8 cellular contexts compared by ENCODE assay signal in genomic region chr9:111945216-111945615, GRCh38. TPM values are rescaled to one million over a fixed set of nuclear protein-coding genes. Genes with fewer than 3 reads are reported as not detected.
DNase-seq lines count a peak whose midpoint lies in the region; ATAC-seq and FAIRE-seq lines count a peak whose summit lies in the region.

No MANE protein-coding gene starts in this region.

- no peaks in the 10 kb centered on the region for H3K36me3 Mint-ChIP-seq in activated naive CD4-positive, alpha-beta T cell treated with anti-CD3 and anti-CD28 coated beads for 36 hours (ENCODE audit: low read depth)
- H3K36me3 Mint-ChIP-seq in activated T-helper 17 cell treated with anti-CD3 and anti-CD28 coated beads, Interleukin-2, amount 50 U/mL, for 72 hours (ENCODE audit: low read depth) = no peaks in the 10 kb centered on the region
- no peaks in the 10 kb centered on the region for H3K36me3 Mint-ChIP-seq in stimulated activated naive CD8-positive, alpha-beta T cell treated with anti-CD3 and anti-CD28 coated beads, Interleukin-15, Interleukin-2, amounts not matched to agents 100 ng/mL and 50 ng/mL, for 24 hours (ENCODE audit: low read depth)

- no peak for FAIRE-seq in urothelium cell line (lab: Jason Lieb, UNC)

- no peak overlapping the region for H3K4me3 Mint-ChIP-seq in activated naive CD4-positive, alpha-beta T cell treated with anti-CD3 and anti-CD28 coated beads for 36 hours
- H3K4me3 Mint-ChIP-seq in activated T-helper 17 cell treated with anti-CD3 and anti-CD28 coated beads, Interleukin-2, amount 50 U/mL, for 72 hours = no peak overlapping the region
- no peak overlapping the region for H3K4me3 Mint-ChIP-seq in stimulated activated naive CD8-positive, alpha-beta T cell treated with anti-CD3 and anti-CD28 coated beads, Interleukin-15, Interleukin-2, amounts not matched to agents 100 ng/mL and 50 ng/mL, for 24 hours

- intact Hi-C loops in activated naive CD4-positive, alpha-beta T cell treated with anti-CD3 and anti-CD28 coated beads for 36 hours (cut with micrococcal nuclease) = no loop called here

- no peaks in the 10 kb centered on the region for H3K9me3 Mint-ChIP-seq in activated naive CD4-positive, alpha-beta T cell treated with anti-CD3 and anti-CD28 coated beads for 36 hours
- H3K9me3 Mint-ChIP-seq in activated T-helper 17 cell treated with anti-CD3 and anti-CD28 coated beads, Interleukin-2, amount 50 U/mL, for 72 hours = no peaks in the 10 kb centered on the region
- H3K9me3 Mint-ChIP-seq in stimulated activated naive CD8-positive, alpha-beta T cell treated with anti-CD3 and anti-CD28 coated beads, Interleukin-15, Interleukin-2, amounts not matched to agents 100 ng/mL and 50 ng/mL, for 24 hours = no peaks in the 10 kb centered on the region

- peak; percentile 56 for ATAC-seq in HG03039 (IDR thresholded peaks at IDR 0.05; ENCODE audit: unreplicated experiment)
- peak; percentile 78 for ATAC-seq in activated T-helper 17 cell treated with anti-CD3 and anti-CD28 coated beads, Interleukin-2, amount 50 U/mL, for 72 hours (replicated peaks)

- DNase-seq in activated naive CD4-positive, alpha-beta T cell treated with anti-CD3 and anti-CD28 coated beads for 36 hours = peak; percentile 35
- no peak for DNase-seq in activated naive CD4-positive, alpha-beta T cell (lab: John Stamatoyannopoulos, UW)
- DNase-seq in urothelium cell line (ENCODE audit: low spot score) = no peak
- no peak for DNase-seq in SK-N-DZ (ENCODE audit: low spot score)
- DNase-seq in epidermal melanocyte (ENCODE audit: insufficient read length, low spot score) = no peak

- no peak overlapping the region for H3K27ac Mint-ChIP-seq in activated naive CD4-positive, alpha-beta T cell treated with anti-CD3 and anti-CD28 coated beads for 36 hours
- no peak overlapping the region for H3K27ac Mint-ChIP-seq in activated T-helper 17 cell treated with anti-CD3 and anti-CD28 coated beads, Interleukin-2, amount 50 U/mL, for 72 hours
- H3K27ac Mint-ChIP-seq in stimulated activated naive CD8-positive, alpha-beta T cell treated with anti-CD3 and anti-CD28 coated beads, Interleukin-15, Interleukin-2, amounts not matched to agents 100 ng/mL and 50 ng/mL, for 24 hours = peak overlapping the region; percentile 28

- peaks cover 12% of the 10 kb centered on the region for H3K4me1 Mint-ChIP-seq in activated naive CD4-positive, alpha-beta T cell treated with anti-CD3 and anti-CD28 coated beads for 36 hours (ENCODE audit: low read depth)
- peaks cover 18% of the 10 kb centered on the region for H3K4me1 Mint-ChIP-seq in activated T-helper 17 cell treated with anti-CD3 and anti-CD28 coated beads, Interleukin-2, amount 50 U/mL, for 72 hours
- peaks cover 38% of the 10 kb centered on the region for H3K4me1 Mint-ChIP-seq in stimulated activated naive CD8-positive, alpha-beta T cell treated with anti-CD3 and anti-CD28 coated beads, Interleukin-15, Interleukin-2, amounts not matched to agents 100 ng/mL and 50 ng/mL, for 24 hours (ENCODE audit: low read depth)

- H3K27me3 Mint-ChIP-seq in activated naive CD4-positive, alpha-beta T cell treated with anti-CD3 and anti-CD28 coated beads for 36 hours (ENCODE audit: low read depth) = no peaks in the 10 kb centered on the region
- H3K27me3 Mint-ChIP-seq in activated T-helper 17 cell treated with anti-CD3 and anti-CD28 coated beads, Interleukin-2, amount 50 U/mL, for 72 hours = no peaks in the 10 kb centered on the region
- no peaks in the 10 kb centered on the region for H3K27me3 Mint-ChIP-seq in stimulated activated naive CD8-positive, alpha-beta T cell treated with anti-CD3 and anti-CD28 coated beads, Interleukin-15, Interleukin-2, amounts not matched to agents 100 ng/mL and 50 ng/mL, for 24 hours

- CTCF ChIA-PET in activated naive CD4-positive, alpha-beta T cell treated with anti-CD3 and anti-CD28 coated beads for 36 hours (lab: Charles Lee) = interaction anchor here (0.6 kb wide), 1 partner anchor 634 kb away, joined by 3 read pairs; no protein-coding TSS in a partner anchor

RNA-seq across cellular contexts. Expression of gene UGCG, which starts 48.6 kb away (rescaled TPM):
- total RNA-seq in activated naive CD4-positive, alpha-beta T cell treated with anti-CD3 and anti-CD28 coated beads for 36 hours = 10 to 100 TPM in 1 of 2 experiments, 1 to 10 TPM in 1; 8.8 to 10.5 TPM
- total RNA-seq in activated T-helper 17 cell treated with anti-CD3 and anti-CD28 coated beads, Interleukin-2, amount 50 U/mL, for 72 hours = 10 to 100 TPM; 15.1 to 15.8 TPM
- polyA plus RNA-seq in SK-N-DZ (2014; cell fraction: cytosol; rRNA removed) = 33.9 and 34.5 TPM in 2 replicates
- polyA plus RNA-seq in SK-N-DZ (2014; cell fraction: nucleus; rRNA removed) = 16.9 and 17.8 TPM in 2 replicates
